In genomic region chr1:88375977-88376376, GRCh38 we compare ENCODE assay signal across 8 cellular contexts.
"Had no signal": no experiment of that assay in that cellular context is flagged by ENCODE, and none has a peak within 500 bp of the region (broad histone marks: within the 10 kb centered on the region; RNA-seq: fewer than 3 reads in every experiment).

No MANE protein-coding gene starts in this region.

- FAIRE-seq: HepG2 had no signal

- H3K9me3 ChIP-seq: HAP-1 had no signal

- H3K36me3 ChIP-seq: HAP-1 had no signal

- DNase-seq: GM23248, GOT3, H7, HFFc6 had no signal

- ATAC-seq: HCT116, HepG2 had no signal

- H3K27ac ChIP-seq: GM23248, HL-60 had no signal

- H3K4me3 ChIP-seq: GM23248, HAP-1 had no signal

- H3K4me1 ChIP-seq: HAP-1 had no signal
